1 cellular context compared by ENCODE assay signal in the genomic region with DNA sequence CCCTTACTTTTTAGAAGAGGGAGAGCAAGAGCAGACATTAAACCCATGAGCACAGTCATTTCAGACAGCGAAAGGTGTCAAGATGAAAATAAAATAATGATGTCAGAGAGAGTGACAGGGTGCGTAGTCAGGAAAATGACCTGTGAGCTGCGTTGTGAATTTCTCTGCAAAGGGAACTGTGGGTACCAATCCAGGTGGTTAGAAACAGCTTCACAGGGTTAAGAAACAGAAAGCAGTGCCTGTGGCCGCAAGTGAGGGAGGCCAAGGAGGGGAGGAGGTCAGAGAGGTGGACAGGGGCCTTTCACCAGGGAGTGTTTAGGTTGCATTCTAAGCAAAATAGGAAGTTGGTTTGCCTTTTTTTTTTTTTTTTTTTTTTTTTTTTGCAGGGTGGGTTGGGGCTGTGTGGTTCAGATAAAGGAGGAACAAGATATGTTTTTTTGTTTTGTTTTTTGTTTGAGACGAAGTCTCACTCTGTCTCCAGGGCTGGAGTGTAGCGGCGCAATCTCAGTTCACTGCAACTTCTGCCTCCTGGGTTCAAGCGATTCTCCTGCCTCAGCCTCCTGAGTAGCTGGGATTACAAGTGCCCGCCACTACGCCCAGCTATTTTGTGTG.
TF ChIP-seq lines count a peak whose summit lies in the region.

No MANE protein-coding gene starts in this region.

TF ChIP-seq in K562, 482 proteins besides CTCF, POLR2A, EP300 and RAD21 (continued from another document):
- TF ChIP-seq, protein P1, sequence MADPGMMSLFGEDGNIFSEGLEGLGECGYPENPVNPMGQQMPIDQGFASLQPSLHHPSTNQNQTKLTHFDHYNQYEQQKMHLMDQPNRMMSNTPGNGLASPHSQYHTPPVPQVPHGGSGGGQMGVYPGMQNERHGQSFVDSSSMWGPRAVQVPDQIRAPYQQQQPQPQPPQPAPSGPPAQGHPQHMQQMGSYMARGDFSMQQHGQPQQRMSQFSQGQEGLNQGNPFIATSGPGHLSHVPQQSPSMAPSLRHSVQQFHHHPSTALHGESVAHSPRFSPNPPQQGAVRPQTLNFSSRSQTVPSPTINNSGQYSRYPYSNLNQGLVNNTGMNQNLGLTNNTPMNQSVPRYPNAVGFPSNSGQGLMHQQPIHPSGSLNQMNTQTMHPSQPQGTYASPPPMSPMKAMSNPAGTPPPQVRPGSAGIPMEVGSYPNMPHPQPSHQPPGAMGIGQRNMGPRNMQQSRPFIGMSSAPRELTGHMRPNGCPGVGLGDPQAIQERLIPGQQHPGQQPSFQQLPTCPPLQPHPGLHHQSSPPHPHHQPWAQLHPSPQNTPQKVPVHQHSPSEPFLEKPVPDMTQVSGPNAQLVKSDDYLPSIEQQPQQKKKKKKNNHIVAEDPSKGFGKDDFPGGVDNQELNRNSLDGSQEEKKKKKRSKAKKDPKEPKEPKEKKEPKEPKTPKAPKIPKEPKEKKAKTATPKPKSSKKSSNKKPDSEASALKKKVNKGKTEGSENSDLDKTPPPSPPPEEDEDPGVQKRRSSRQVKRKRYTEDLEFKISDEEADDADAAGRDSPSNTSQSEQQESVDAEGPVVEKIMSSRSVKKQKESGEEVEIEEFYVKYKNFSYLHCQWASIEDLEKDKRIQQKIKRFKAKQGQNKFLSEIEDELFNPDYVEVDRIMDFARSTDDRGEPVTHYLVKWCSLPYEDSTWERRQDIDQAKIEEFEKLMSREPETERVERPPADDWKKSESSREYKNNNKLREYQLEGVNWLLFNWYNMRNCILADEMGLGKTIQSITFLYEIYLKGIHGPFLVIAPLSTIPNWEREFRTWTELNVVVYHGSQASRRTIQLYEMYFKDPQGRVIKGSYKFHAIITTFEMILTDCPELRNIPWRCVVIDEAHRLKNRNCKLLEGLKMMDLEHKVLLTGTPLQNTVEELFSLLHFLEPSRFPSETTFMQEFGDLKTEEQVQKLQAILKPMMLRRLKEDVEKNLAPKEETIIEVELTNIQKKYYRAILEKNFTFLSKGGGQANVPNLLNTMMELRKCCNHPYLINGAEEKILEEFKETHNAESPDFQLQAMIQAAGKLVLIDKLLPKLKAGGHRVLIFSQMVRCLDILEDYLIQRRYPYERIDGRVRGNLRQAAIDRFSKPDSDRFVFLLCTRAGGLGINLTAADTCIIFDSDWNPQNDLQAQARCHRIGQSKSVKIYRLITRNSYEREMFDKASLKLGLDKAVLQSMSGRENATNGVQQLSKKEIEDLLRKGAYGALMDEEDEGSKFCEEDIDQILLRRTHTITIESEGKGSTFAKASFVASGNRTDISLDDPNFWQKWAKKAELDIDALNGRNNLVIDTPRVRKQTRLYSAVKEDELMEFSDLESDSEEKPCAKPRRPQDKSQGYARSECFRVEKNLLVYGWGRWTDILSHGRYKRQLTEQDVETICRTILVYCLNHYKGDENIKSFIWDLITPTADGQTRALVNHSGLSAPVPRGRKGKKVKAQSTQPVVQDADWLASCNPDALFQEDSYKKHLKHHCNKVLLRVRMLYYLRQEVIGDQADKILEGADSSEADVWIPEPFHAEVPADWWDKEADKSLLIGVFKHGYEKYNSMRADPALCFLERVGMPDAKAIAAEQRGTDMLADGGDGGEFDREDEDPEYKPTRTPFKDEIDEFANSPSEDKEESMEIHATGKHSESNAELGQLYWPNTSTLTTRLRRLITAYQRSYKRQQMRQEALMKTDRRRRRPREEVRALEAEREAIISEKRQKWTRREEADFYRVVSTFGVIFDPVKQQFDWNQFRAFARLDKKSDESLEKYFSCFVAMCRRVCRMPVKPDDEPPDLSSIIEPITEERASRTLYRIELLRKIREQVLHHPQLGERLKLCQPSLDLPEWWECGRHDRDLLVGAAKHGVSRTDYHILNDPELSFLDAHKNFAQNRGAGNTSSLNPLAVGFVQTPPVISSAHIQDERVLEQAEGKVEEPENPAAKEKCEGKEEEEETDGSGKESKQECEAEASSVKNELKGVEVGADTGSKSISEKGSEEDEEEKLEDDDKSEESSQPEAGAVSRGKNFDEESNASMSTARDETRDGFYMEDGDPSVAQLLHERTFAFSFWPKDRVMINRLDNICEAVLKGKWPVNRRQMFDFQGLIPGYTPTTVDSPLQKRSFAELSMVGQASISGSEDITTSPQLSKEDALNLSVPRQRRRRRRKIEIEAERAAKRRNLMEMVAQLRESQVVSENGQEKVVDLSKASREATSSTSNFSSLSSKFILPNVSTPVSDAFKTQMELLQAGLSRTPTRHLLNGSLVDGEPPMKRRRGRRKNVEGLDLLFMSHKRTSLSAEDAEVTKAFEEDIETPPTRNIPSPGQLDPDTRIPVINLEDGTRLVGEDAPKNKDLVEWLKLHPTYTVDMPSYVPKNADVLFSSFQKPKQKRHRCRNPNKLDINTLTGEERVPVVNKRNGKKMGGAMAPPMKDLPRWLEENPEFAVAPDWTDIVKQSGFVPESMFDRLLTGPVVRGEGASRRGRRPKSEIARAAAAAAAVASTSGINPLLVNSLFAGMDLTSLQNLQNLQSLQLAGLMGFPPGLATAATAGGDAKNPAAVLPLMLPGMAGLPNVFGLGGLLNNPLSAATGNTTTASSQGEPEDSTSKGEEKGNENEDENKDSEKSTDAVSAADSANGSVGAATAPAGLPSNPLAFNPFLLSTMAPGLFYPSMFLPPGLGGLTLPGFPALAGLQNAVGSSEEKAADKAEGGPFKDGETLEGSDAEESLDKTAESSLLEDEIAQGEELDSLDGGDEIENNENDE (IDR thresholded peaks at IDR 0.05; ENCODE audit: low read depth, low read length): no peak
- TF ChIP-seq FOXA1 (IDR thresholded peaks at IDR 0.05; ENCODE audit: borderline replicate concordance) (no peak), RBM22 (IDR thresholded peaks at IDR 0.05; ENCODE audit: low read depth, low read length, poor library complexity, severe bottlenecking) (no peak), ZNF143 (CRISPR knock-in tag; IDR thresholded peaks at IDR 0.05) (no peak), FOXJ2 (tag; IDR thresholded peaks at IDR 0.05) (no peak; the same call in 1 of the 2 replicates), ARID3A (IDR thresholded peaks at IDR 0.05; ENCODE audit: borderline replicate concordance, low read depth, low read length) (no peak), HOMEZ (CRISPR knock-in tag; IDR thresholded peaks at IDR 0.05) (no peak), KLF13 (tag; IDR thresholded peaks at IDR 0.05; ENCODE audit: borderline replicate concordance, low read depth) (no peak), EHMT2 (IDR thresholded peaks at IDR 0.05) (no peak), TARDBP (IDR thresholded peaks at IDR 0.05) (no peak), ZMIZ1 (IDR thresholded peaks at IDR 0.05; ENCODE audit: low read depth in 2 of 2, low read length in 2 of 2) (no peak), SUPT5H (IDR thresholded peaks at IDR 0.05) (no peak), HOXB6 (CRISPR knock-in tag; IDR thresholded peaks at IDR 0.05; ENCODE audit: borderline replicate concordance) (no peak), RAD51 (IDR thresholded peaks at IDR 0.05; ENCODE audit: borderline replicate concordance, low read depth) (no peak), ZNF212 (CRISPR knock-in tag; IDR thresholded peaks at IDR 0.05) (no peak), GTF2A2 (tag; IDR thresholded peaks at IDR 0.05) (no peak), MECOM (CRISPR knock-in tag; IDR thresholded peaks at IDR 0.05) (no peak)
